11 cellular contexts compared by ENCODE assay signal in the genomic region with DNA sequence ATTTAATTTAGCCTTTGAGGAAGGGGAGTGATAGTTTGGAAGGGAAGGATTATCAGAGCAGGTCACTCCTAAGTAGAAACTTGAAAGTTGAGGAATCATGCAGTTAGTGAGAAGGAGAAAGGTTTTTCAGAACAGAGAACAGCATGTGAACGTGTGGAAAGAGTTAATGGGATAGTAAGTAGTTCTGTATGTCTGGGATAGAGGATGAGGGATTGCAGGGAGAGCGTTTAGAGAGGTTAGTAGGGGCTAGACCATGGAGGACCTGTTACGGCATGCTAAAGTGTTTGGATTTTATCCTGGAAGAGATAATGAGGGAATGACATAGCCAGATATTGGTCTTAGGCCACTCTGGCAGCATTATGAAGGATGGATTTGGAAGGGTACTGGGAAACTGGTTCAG. TPM values are rescaled to one million over a fixed set of nuclear protein-coding genes. Genes with fewer than 3 reads are reported as not detected.
DNase-seq lines count a peak whose midpoint lies in the region; ATAC-seq and FAIRE-seq lines count a peak whose summit lies in the region.
"Had no signal": no experiment of that assay in that cellular context is flagged by ENCODE, and none has a peak within 500 bp of the region (broad histone marks: within the 10 kb centered on the region; RNA-seq: fewer than 3 reads in every experiment).

No MANE protein-coding gene starts in this region.

- H3K4me1 Mint-ChIP-seq in CD8-positive, alpha-beta memory T cell: peaks cover 66 to 80% (median 71%) of the 10 kb centered on the region in 3 donors
- peaks cover 57% of the 10 kb centered on the region for H3K4me1 Mint-ChIP-seq in activated naive CD8-positive, alpha-beta T cell treated with anti-CD3 and anti-CD28 coated beads, Interleukin-2, amount 50 U/mL, for 24 hours
- H3K4me1 Mint-ChIP-seq in naive thymus-derived CD4-positive, alpha-beta T cell: peaks cover 37 to 69% (median 61%) of the 10 kb centered on the region in 7 donors

- peak overlapping the region; percentile 0 to 94 (median 41) for H3K27ac Mint-ChIP-seq in CD8-positive, alpha-beta memory T cell
- peak overlapping the region; percentile 5 for H3K27ac Mint-ChIP-seq in activated naive CD8-positive, alpha-beta T cell treated with anti-CD3 and anti-CD28 coated beads, Interleukin-2, amount 50 U/mL, for 24 hours
- H3K27ac Mint-ChIP-seq in naive thymus-derived CD4-positive, alpha-beta T cell: peak overlapping the region; percentile 1 to 98 (median 56)

- no peaks in the 10 kb centered on the region for H3K27me3 ChIP-seq in CD8-positive, alpha-beta memory T cell (ENCODE audit: insufficient read depth, low read length, poor library complexity, severe bottlenecking)
- H3K27me3 ChIP-seq in HUES48 (ENCODE audit: control insufficient read depth, insufficient read depth, low read length): peaks cover 6% of the 10 kb centered on the region; the same call in 1 of the 2 replicates
- no peaks in the 10 kb centered on the region for H3K27me3 ChIP-seq in naive thymus-derived CD4-positive, alpha-beta T cell (ENCODE audit: control insufficient read depth in 2 of 2, insufficient read depth in 2 of 2, low read length in 2 of 2)
- H3K27me3 ChIP-seq: adrenal gland had no signal

- POLR2A ChIA-PET in CD8-positive, alpha-beta memory T cell (lab: Charles Lee): no interaction called here
- POLR2A ChIA-PET in naive thymus-derived CD4-positive, alpha-beta T cell (lab: Charles Lee): no interaction called here

- H3K9me3 ChIP-seq in CD8-positive, alpha-beta memory T cell (ENCODE audit: low read length): no peaks in the 10 kb centered on the region
- peaks cover 3% of the 10 kb centered on the region; the same call in 1 of the 2 replicates for H3K9me3 ChIP-seq in HUES48 (ENCODE audit: control insufficient read depth, insufficient read depth, low read length)
- no peaks in the 10 kb centered on the region for H3K9me3 ChIP-seq in naive thymus-derived CD4-positive, alpha-beta T cell (ENCODE audit: control insufficient read depth in 2 of 3, low read length in 3 of 3)

- H3K4me1 ChIP-seq in CD8-positive, alpha-beta memory T cell (ENCODE audit: insufficient read depth, low read length): peaks cover 50% of the 10 kb centered on the region
- 0 out of 2 replicates have a peak, but pooled peaks cover 6% of the 10 kb centered on the region for H3K4me1 ChIP-seq in HUES48 (ENCODE audit: control insufficient read depth, insufficient read depth, low read length)
- peaks cover 22 to 35% of the 10 kb centered on the region in 2 donors for H3K4me1 ChIP-seq in naive thymus-derived CD4-positive, alpha-beta T cell (ENCODE audit: control insufficient read depth in 2 of 2, insufficient read depth in 2 of 2, low read length in 2 of 2)

- H3K36me3 ChIP-seq in CD8-positive, alpha-beta memory T cell (ENCODE audit: insufficient read depth, low read length): no peaks in the 10 kb centered on the region
- H3K36me3 ChIP-seq in HUES48 (ENCODE audit: control insufficient read depth, insufficient read depth, low read length): no peaks in the 10 kb centered on the region
- H3K36me3 ChIP-seq in naive thymus-derived CD4-positive, alpha-beta T cell (ENCODE audit: control insufficient read depth in 2 of 3, insufficient read depth in 3 of 3, low read length in 3 of 3): no peaks in the 10 kb centered on the region
- H3K36me3 ChIP-seq: adrenal gland had no signal

- H3K27ac ChIP-seq in CD8-positive, alpha-beta memory T cell (ENCODE audit: low read depth, low read length): peak overlapping the region; percentile 92
- H3K27ac ChIP-seq in HUES48 (ENCODE audit: low read depth, low read length): no peak overlapping the region
- H3K27ac ChIP-seq in naive thymus-derived CD4-positive, alpha-beta T cell (ENCODE audit: low read depth, low read length): no peak overlapping the region
- H3K27ac ChIP-seq: adrenal gland had no signal

- H3K36me3 Mint-ChIP-seq in CD8-positive, alpha-beta memory T cell: peaks cover 0 to 19% (median 10%) of the 10 kb centered on the region in 3 donors
- H3K36me3 Mint-ChIP-seq in activated naive CD8-positive, alpha-beta T cell treated with anti-CD3 and anti-CD28 coated beads, Interleukin-2, amount 50 U/mL, for 24 hours (ENCODE audit: low read depth): peaks cover 37% of the 10 kb centered on the region
- peaks cover 8 to 44% (median 30%) of the 10 kb centered on the region in 5 donors for H3K36me3 Mint-ChIP-seq in naive thymus-derived CD4-positive, alpha-beta T cell

- no peak overlapping the region for H3K9ac ChIP-seq in HUES48 (ENCODE audit: low read depth, low read length)

- H3K4me3 Mint-ChIP-seq in CD8-positive, alpha-beta memory T cell: peak overlapping the region; percentile 71 to 99 (median 94)
- peak overlapping the region; percentile 95 for H3K4me3 Mint-ChIP-seq in activated naive CD8-positive, alpha-beta T cell treated with anti-CD3 and anti-CD28 coated beads, Interleukin-2, amount 50 U/mL, for 24 hours
- H3K4me3 Mint-ChIP-seq in naive thymus-derived CD4-positive, alpha-beta T cell: peak overlapping the region; percentile 68 to 100 (median 94)

- ATAC-seq in activated naive CD8-positive, alpha-beta T cell treated with anti-CD3 and anti-CD28 coated beads, Interleukin-2, amount 50 U/mL, for 24 hours: no peak
- ATAC-seq in naive thymus-derived CD4-positive, alpha-beta T cell: no peak
- no peak for ATAC-seq in activated CD4-positive, CD25-positive, alpha-beta regulatory T cell treated with anti-CD3 and anti-CD28 coated beads, Interleukin-2, amount 50 U/mL, for 24 hours
- no peak for ATAC-seq in HG03442 (IDR thresholded peaks at IDR 0.05; ENCODE audit: unreplicated experiment)

- intact Hi-C loops in naive thymus-derived CD4-positive, alpha-beta T cell (cut with micrococcal nuclease): loop anchor here in 1 of 2 donors (5.0 kb wide), 1 partner anchor 157 kb away; the partner anchor contains the start of gene NRBP1

- no peak for FAIRE-seq in frontal cortex (lab: Jason Lieb, UNC)
- FAIRE-seq: HTR-8/SVneo had no signal

- no peak for DNase-seq in CD8-positive, alpha-beta memory T cell
- DNase-seq in activated naive CD8-positive, alpha-beta T cell treated with anti-CD3 and anti-CD28 coated beads, Interleukin-2, amount 50 U/mL, for 24 hours: no peak
- DNase-seq in naive thymus-derived CD4-positive, alpha-beta T cell: no peak
- DNase-seq in germinal center (ENCODE audit: low spot score): no peak
- DNase-seq in frontal cortex (ENCODE audit: low spot score in 2 of 2): no peak
- DNase-seq: adrenal gland, NCI-H226 had no signal

- peak overlapping the region; percentile 96 for H3K4me3 ChIP-seq in CD8-positive, alpha-beta memory T cell (ENCODE audit: low read length)
- H3K4me3 ChIP-seq in HUES48 (ENCODE audit: low read depth, low read length): peak overlapping the region; percentile 95; the same call in 1 of the 2 replicates
- peak overlapping the region; percentile 75 for H3K4me3 ChIP-seq in naive thymus-derived CD4-positive, alpha-beta T cell (ENCODE audit: low read length)

- H3K9me3 Mint-ChIP-seq in CD8-positive, alpha-beta memory T cell: peaks cover 0 to 4% (median 3%) of the 10 kb centered on the region in 5 donors
- H3K9me3 Mint-ChIP-seq in activated naive CD8-positive, alpha-beta T cell treated with anti-CD3 and anti-CD28 coated beads, Interleukin-2, amount 50 U/mL, for 24 hours: peaks cover 4% of the 10 kb centered on the region
- peaks cover 0 to 18% (median 7%) of the 10 kb centered on the region in 11 donors for H3K9me3 Mint-ChIP-seq in naive thymus-derived CD4-positive, alpha-beta T cell

- CTCF ChIA-PET in CD8-positive, alpha-beta memory T cell (lab: Charles Lee): interaction anchor here (2.1 kb wide), 1 partner anchor 12 kb away, joined by 7 read pairs; no protein-coding TSS in a partner anchor
- CTCF ChIA-PET in naive thymus-derived CD4-positive, alpha-beta T cell (lab: Charles Lee): no interaction called here

- H3K27me3 Mint-ChIP-seq in CD8-positive, alpha-beta memory T cell: peaks cover 0 to 2% of the 10 kb centered on the region in 2 donors
- no peaks in the 10 kb centered on the region for H3K27me3 Mint-ChIP-seq in activated naive CD8-positive, alpha-beta T cell treated with anti-CD3 and anti-CD28 coated beads, Interleukin-2, amount 50 U/mL, for 24 hours
- peaks cover 0 to 1% (median 0%) of the 10 kb centered on the region in 5 donors for H3K27me3 Mint-ChIP-seq in naive thymus-derived CD4-positive, alpha-beta T cell

RNA-seq across cellular contexts. Expression of gene ZNF512, which starts 1.8 kb away (rescaled TPM):
- 10 to 100 TPM; 20.6 to 21.8 TPM for total RNA-seq in CD8-positive, alpha-beta memory T cell
- 39.1 TPM for polyA plus RNA-seq in CD8-positive, alpha-beta memory T cell
- total RNA-seq in naive thymus-derived CD4-positive, alpha-beta T cell: 10 to 100 TPM; 26.6 to 64.6 (median 50.1) TPM
- 10 to 100 TPM; 43.4 to 48.6 TPM for polyA plus RNA-seq in naive thymus-derived CD4-positive, alpha-beta T cell
- total RNA-seq in frontal cortex: 49.3 TPM

RNA-seq across cellular contexts. Expression of gene CCDC121, which starts 44.2 kb away (rescaled TPM):
- under 1 TPM; 0.20 to 0.58 TPM for total RNA-seq in CD8-positive, alpha-beta memory T cell
- 0.62 TPM for polyA plus RNA-seq in CD8-positive, alpha-beta memory T cell
- 1 to 10 TPM in 4 of 5 experiments, under 1 TPM in 1; 0.61 to 2.7 (median 1.9) TPM for total RNA-seq in naive thymus-derived CD4-positive, alpha-beta T cell
- 1 to 10 TPM; 1.7 to 2.1 TPM for polyA plus RNA-seq in naive thymus-derived CD4-positive, alpha-beta T cell
- total RNA-seq in frontal cortex: 3.7 TPM

RNA-seq across cellular contexts. Expression of gene GPN1, which starts 44.3 kb away (rescaled TPM):
- total RNA-seq in CD8-positive, alpha-beta memory T cell: 10 to 100 TPM; 67.3 to 70.5 TPM
- 63.6 TPM for polyA plus RNA-seq in CD8-positive, alpha-beta memory T cell
- total RNA-seq in naive thymus-derived CD4-positive, alpha-beta T cell: 10 to 100 TPM; 27.8 to 45.5 (median 28.9) TPM
- 10 to 100 TPM; 65.0 to 73.6 TPM for polyA plus RNA-seq in naive thymus-derived CD4-positive, alpha-beta T cell
- 31.4 TPM for total RNA-seq in frontal cortex

Comparison
In these comparisons a context has a peak if more than half of its experiments do, and no peak if none do; other contexts are left out.
1. H3K27ac Mint-ChIP-seq: peak in every context shown above with its lines; median percentile 56 in naive thymus-derived CD4-positive, alpha-beta T cell; 41 in CD8-positive, alpha-beta memory T cell; 5 in activated naive CD8-positive, alpha-beta T cell treated with anti-CD3 and anti-CD28 coated beads, Interleukin-2, amount 50 U/mL, for 24 hours.